Comparison of ENCODE assay signal across 14 cellular contexts in genomic region chr22:45628508-45628907, GRCh38.
"Had no signal": no experiment of that assay in that cellular context is flagged by ENCODE, and none has a peak within 500 bp of the region (broad histone marks: within the 10 kb centered on the region; RNA-seq: fewer than 3 reads in every experiment).

No MANE protein-coding gene starts in this region.

- H3K9me3 ChIP-seq: left ventricle myocardium inferior, thoracic aorta had no signal

- H3K27ac Mint-ChIP-seq: activated CD8-positive, alpha-beta memory T cell treated with anti-CD3 and anti-CD28 coated beads, Interleukin-2, amount 10 ng/mL, durations not matched to agents 7 days and 5 days; activated naive CD8-positive, alpha-beta T cell treated with anti-CD3 and anti-CD28 coated beads for 36 hours; activated T-cell treated with anti-CD3 and anti-CD28 coated beads, Interleukin-2, amount 50 U/mL, for 24 hours; stimulated activated naive CD8-positive, alpha-beta T cell treated with anti-CD3 and anti-CD28 coated beads, Interleukin-15, Interleukin-2, amounts not matched to agents 100 ng/mL and 50 ng/mL, for 24 hours; T-helper 17 cell had no signal

- H3K4me1 Mint-ChIP-seq: activated naive CD8-positive, alpha-beta T cell treated with anti-CD3 and anti-CD28 coated beads for 36 hours had no signal

- H3K4me3 ChIP-seq: left ventricle myocardium inferior, thoracic aorta had no signal

- H3K36me3 ChIP-seq: left ventricle myocardium inferior, thoracic aorta had no signal

- H3K27ac ChIP-seq: left ventricle myocardium inferior, thoracic aorta had no signal

- ATAC-seq: activated CD8-positive, alpha-beta memory T cell treated with anti-CD3 and anti-CD28 coated beads, Interleukin-2, amount 10 ng/mL, durations not matched to agents 7 days and 5 days; esophagus mucosa; T-helper 17 cell had no signal

- H3K36me3 Mint-ChIP-seq: activated CD8-positive, alpha-beta memory T cell treated with anti-CD3 and anti-CD28 coated beads, Interleukin-2, amount 10 ng/mL, durations not matched to agents 7 days and 5 days; activated naive CD8-positive, alpha-beta T cell treated with anti-CD3 and anti-CD28 coated beads for 36 hours had no signal

- DNase-seq: activated CD4-positive, alpha-beta T cell treated with anti-CD3 and anti-CD28 coated beads, Interleukin-2, amount 50 U/mL, for 4 hours; activated CD4-positive, CD25-positive, alpha-beta regulatory T cell treated with anti-CD3 and anti-CD28 coated beads, Interleukin-2, amount 50 U/mL, for 72 hours; activated CD8-positive, alpha-beta memory T cell treated with anti-CD3 and anti-CD28 coated beads, Interleukin-2, amount 10 ng/mL, durations not matched to agents 7 days and 5 days; activated naive CD8-positive, alpha-beta T cell treated with anti-CD3 and anti-CD28 coated beads for 36 hours; activated T-cell treated with anti-CD3 and anti-CD28 coated beads, Interleukin-2, amount 50 U/mL, for 24 hours; cerebellar nuclear complex; left ventricle myocardium inferior; stimulated activated CD4-positive, alpha-beta T cell treated with anti-CD3 and anti-CD28 coated beads, Interleukin-15, amount 100 ng/mL, for 24 hours; stimulated activated CD4-positive, alpha-beta T cell treated with anti-CD3 and anti-CD28 coated beads, Interleukin-4, amount 100 ng/mL, for 24 hours; T-helper 17 cell had no signal

- H3K4me3 Mint-ChIP-seq: activated CD8-positive, alpha-beta memory T cell treated with anti-CD3 and anti-CD28 coated beads, Interleukin-2, amount 10 ng/mL, durations not matched to agents 7 days and 5 days; activated naive CD8-positive, alpha-beta T cell treated with anti-CD3 and anti-CD28 coated beads for 36 hours; activated T-cell treated with anti-CD3 and anti-CD28 coated beads, Interleukin-2, amount 50 U/mL, for 24 hours; neural crest cell; stimulated activated naive CD8-positive, alpha-beta T cell treated with anti-CD3 and anti-CD28 coated beads, Interleukin-15, Interleukin-2, amounts not matched to agents 100 ng/mL and 50 ng/mL, for 24 hours; T-helper 17 cell had no signal

- H3K9me3 Mint-ChIP-seq: activated naive CD8-positive, alpha-beta T cell treated with anti-CD3 and anti-CD28 coated beads for 36 hours; activated T-cell treated with anti-CD3 and anti-CD28 coated beads, Interleukin-2, amount 50 U/mL, for 24 hours; neural crest cell; stimulated activated naive CD8-positive, alpha-beta T cell treated with anti-CD3 and anti-CD28 coated beads, Interleukin-15, Interleukin-2, amounts not matched to agents 100 ng/mL and 50 ng/mL, for 24 hours had no signal
